ENCODE assay signal across 8 cellular contexts in genomic region chr4:169791527-169792156, GRCh38. TPM values are rescaled to one million over a fixed set of nuclear protein-coding genes. Genes with fewer than 3 reads are reported as not detected.
DNase-seq lines count a peak whose midpoint lies in the region; ATAC-seq and TF ChIP-seq lines count a peak whose summit lies in the region.

No MANE protein-coding gene starts in this region.

- 11% methylated on average over 17 of the region's 29 CpGs for WGBS in esophagus muscularis mucosa
- 9 to 11% methylated on average over 26 to 29 of the region's 29 CpGs for WGBS in upper lobe of left lung, 2 donors

- CTCF ChIA-PET in activated CD8-positive, alpha-beta T cell treated with anti-CD3 and anti-CD28 coated beads for 36 hours (lab: Charles Lee) = interaction anchor here (0.9 to 1.4 kb wide), 3 partner anchors 16 to 125 kb away, joined by 3 to 6 read pairs (median 4); no protein-coding TSS in a partner anchor

- TF ChIP-seq EP300 in esophagus muscularis mucosa (IDR thresholded peaks at IDR 0.05) (no peak), upper lobe of left lung (IDR thresholded peaks at IDR 0.05) (no peak)

- H3K36me3 ChIP-seq in esophagus muscularis mucosa (no peaks in the 10 kb centered on the region), upper lobe of left lung (no peaks in the 10 kb centered on the region)

- H3K4me1 ChIP-seq in esophagus muscularis mucosa = peaks cover 9 to 12% (median 10%) of the 10 kb centered on the region in 4 donors
- H3K4me1 ChIP-seq in upper lobe of left lung = peaks cover 4 to 9% (median 8%) of the 10 kb centered on the region in 4 donors

- intact Hi-C loops in activated CD8-positive, alpha-beta T cell treated with anti-CD3 and anti-CD28 coated beads for 36 hours (cut with micrococcal nuclease) = no loop called here
- intact Hi-C loops in esophagus muscularis mucosa (cut with DNase I) = no loop called here

- H3K27me3 ChIP-seq in esophagus muscularis mucosa (peaks cover 0 to 58% (median 3%) of the 10 kb centered on the region in 4 donors), upper lobe of left lung (peaks cover 0 to 4% (median 0%) of the 10 kb centered on the region in 4 donors)

- H3K27ac ChIP-seq in esophagus muscularis mucosa (replicated peaks in 1 of 4) (no peak overlapping the region), upper lobe of left lung (no peak overlapping the region)

- peak overlapping the region; percentile 20 for H3K4me3 Mint-ChIP-seq in activated CD8-positive, alpha-beta T cell treated with anti-CD3 and anti-CD28 coated beads for 36 hours

- no peaks in the 10 kb centered on the region for H3K9me3 ChIP-seq in esophagus muscularis mucosa
- no peaks in the 10 kb centered on the region for H3K9me3 ChIP-seq in upper lobe of left lung

- no peak for TF ChIP-seq POLR2A in esophagus muscularis mucosa (IDR thresholded peaks at IDR 0.05; ENCODE audit: low read depth)
- TF ChIP-seq POLR2A in upper lobe of left lung (IDR thresholded peaks at IDR 0.05) = no peak

- H3K9me3 Mint-ChIP-seq in activated CD8-positive, alpha-beta T cell treated with anti-CD3 and anti-CD28 coated beads for 36 hours = no peaks in the 10 kb centered on the region

- H3K4me3 ChIP-seq in esophagus muscularis mucosa (peak overlapping the region; percentile 30 to 51 (median 36)), upper lobe of left lung (peak overlapping the region in 2 of 4 donors; percentile 17 to 24)

- H3K27ac Mint-ChIP-seq in activated CD8-positive, alpha-beta T cell treated with anti-CD3 and anti-CD28 coated beads for 36 hours = no peak overlapping the region

- H3K4me1 Mint-ChIP-seq in activated CD8-positive, alpha-beta T cell treated with anti-CD3 and anti-CD28 coated beads for 36 hours (ENCODE audit: low read depth) = peaks cover 5% of the 10 kb centered on the region

- POLR2A ChIA-PET in activated CD8-positive, alpha-beta T cell treated with anti-CD3 and anti-CD28 coated beads for 36 hours (lab: Charles Lee) = no interaction called here

- no peaks in the 10 kb centered on the region for H3K36me3 Mint-ChIP-seq in activated CD8-positive, alpha-beta T cell treated with anti-CD3 and anti-CD28 coated beads for 36 hours (ENCODE audit: low read depth)

- DNase-seq in activated gamma-delta T cell treated with Interleukin-2 at 50 U/mL for 16 hours (peak; percentile 6), activated gamma-delta T cell (lab: John Stamatoyannopoulos, UW) (no peak), NCI-H2171 (lab: John Stamatoyannopoulos, UW) (peak; percentile 15), esophagus muscularis mucosa (ENCODE audit: extremely low spot score) (no peak), myocyte (ENCODE audit: low read depth) (peak; percentile 82), upper lobe of left lung (peak in 1 of 2 donors; percentile 73)
- peak; percentile 48 for DNase-seq in activated CD8-positive, alpha-beta T cell treated with anti-CD3 and anti-CD28 coated beads for 36 hours

- peaks cover 33% of the 10 kb centered on the region for H3K27me3 Mint-ChIP-seq in activated CD8-positive, alpha-beta T cell treated with anti-CD3 and anti-CD28 coated beads for 36 hours

- peak; percentile 71 for ATAC-seq in activated CD8-positive, alpha-beta T cell treated with anti-CD3 and anti-CD28 coated beads for 36 hours
- ATAC-seq in upper lobe of left lung (ENCODE audit: low FRiP score in 2 of 2) = peak in 1 of 2 donors; percentile 76
- no peak for ATAC-seq in HG03135 (IDR thresholded peaks at IDR 0.05; ENCODE audit: unreplicated experiment)

- no peak for TF ChIP-seq CTCF in activated CD8-positive, alpha-beta T cell treated with anti-CD3 and anti-CD28 coated beads for 36 hours (IDR thresholded peaks at IDR 0.05)
- TF ChIP-seq CTCF in esophagus muscularis mucosa (IDR thresholded peaks at IDR 0.05) (peak; percentile 34 to 66 (median 44)), upper lobe of left lung (IDR thresholded peaks at IDR 0.05) (peak in 4 of 6 experiments; percentile 16 to 35 (median 30))

RNA-seq across cellular contexts. Expression of gene HPF1, which starts 33.9 kb away (rescaled TPM):
- total RNA-seq in activated CD8-positive, alpha-beta T cell treated with anti-CD3 and anti-CD28 coated beads for 36 hours = 10 to 100 TPM; 20.4 to 28.2 TPM
- 10 to 100 TPM; 15.2 to 33.1 (median 17.7) TPM for total RNA-seq in esophagus muscularis mucosa
- total RNA-seq in myocyte = 33.3 and 49.2 TPM in 2 replicates
- polyA plus RNA-seq in myocyte (2012) = 13.7 TPM
- total RNA-seq in upper lobe of left lung = 10 to 100 TPM in 4 of 6 donors, 1 to 10 TPM in 2; 6.5 to 46.2 (median 16.5) TPM

Comparison
In these comparisons a context has a peak if more than half of its experiments do, and no peak if none do; other contexts are left out.
1. DNase-seq: peak in activated gamma-delta T cell treated with Interleukin-2 at 50 U/mL for 16 hours (single experiment), NCI-H2171 (single experiment), activated CD8-positive, alpha-beta T cell treated with anti-CD3 and anti-CD28 coated beads for 36 hours (single experiment) and myocyte (single experiment); none in activated gamma-delta T cell (single experiment) and esophagus muscularis mucosa (single experiment).